In genomic region chr4:113635739-113636437, GRCh38 we compare ENCODE assay signal across 9 cellular contexts.
DNase-seq lines count a peak whose midpoint lies in the region; ATAC-seq and TF ChIP-seq lines count a peak whose summit lies in the region.
"Had no signal": no experiment of that assay in that cellular context is flagged by ENCODE, and none has a peak within 500 bp of the region (broad histone marks: within the 10 kb centered on the region; RNA-seq: fewer than 3 reads in every experiment).

No MANE protein-coding gene starts in this region.

- no peaks in the 10 kb centered on the region for H3K9me3 Mint-ChIP-seq in activated CD4-positive, alpha-beta T cell treated with anti-CD3 and anti-CD28 coated beads, Interleukin-2, amount 10 ng/mL, durations not matched to agents 7 days and 5 days

- no peaks in the 10 kb centered on the region for H3K36me3 ChIP-seq in fibroblast of lung (ENCODE audit: control insufficient read depth, insufficient read depth, low read length)

- no peaks in the 10 kb centered on the region for H3K27me3 Mint-ChIP-seq in activated CD4-positive, alpha-beta T cell treated with anti-CD3 and anti-CD28 coated beads, Interleukin-2, amount 10 ng/mL, durations not matched to agents 7 days and 5 days

- H3K36me3 Mint-ChIP-seq in activated CD4-positive, alpha-beta T cell treated with anti-CD3 and anti-CD28 coated beads, Interleukin-2, amount 10 ng/mL, durations not matched to agents 7 days and 5 days (ENCODE audit: low read depth), result peaks cover 23% of the 10 kb centered on the region

- H3K27ac Mint-ChIP-seq in activated CD4-positive, alpha-beta T cell treated with anti-CD3 and anti-CD28 coated beads, Interleukin-2, amount 10 ng/mL, durations not matched to agents 7 days and 5 days, result peak overlapping the region; percentile 71

- no peak overlapping the region for H2AFZ ChIP-seq in fibroblast of lung (ENCODE audit: low read length)

- no peak for DNase-seq in activated CD4-positive, alpha-beta T cell treated with anti-CD3 and anti-CD28 coated beads, Interleukin-2, amount 10 ng/mL, durations not matched to agents 7 days and 5 days
- DNase-seq in activated CD4-positive, alpha-beta T cell treated with anti-CD3 and anti-CD28 coated beads, Interleukin-2, amount 50 U/mL, for 1 hour, result no peak
- DNase-seq in NCI-H226 (peak; percentile 87), fibroblast of lung (ENCODE audit: low read depth in 2 of 2) (peak; percentile 64 to 92), stromal cell of bone marrow (ENCODE audit: low read depth) (peak; percentile 28), epidermal melanocyte (ENCODE audit: insufficient read length, low spot score) (no peak), cerebellum (ENCODE audit: low spot score) (no peak)
- DNase-seq: amygdala had no signal

- no peaks in the 10 kb centered on the region for H3K27me3 ChIP-seq in fibroblast of lung (ENCODE audit: control insufficient read depth, insufficient read depth, low read length)

- H3K4me1 ChIP-seq in fibroblast of lung (ENCODE audit: control insufficient read depth, extremely low read depth, insufficient read depth, low read length), result peaks cover 21% of the 10 kb centered on the region

- H4K20me1 ChIP-seq in fibroblast of lung (ENCODE audit: control insufficient read depth, extremely low read depth, insufficient read depth, low read length), result no peaks in the 10 kb centered on the region

- H3K4me3 ChIP-seq in fibroblast of lung (replicated peaks in 1 of 4; ENCODE audit: control extremely low read depth in 1 of 4, insufficient read depth in 1 of 4, low read depth in 3 of 4, low read length in 4 of 4), result no peak overlapping the region

- H3K4me2 ChIP-seq in fibroblast of lung (ENCODE audit: extremely low read depth, insufficient read depth, low read length), result peak overlapping the region; percentile 18

- peaks cover 49% of the 10 kb centered on the region for H3K79me2 ChIP-seq in fibroblast of lung (ENCODE audit: control insufficient read depth, insufficient read depth, low read length)

- no peak for TF ChIP-seq CTCF in fibroblast of lung (conservative IDR thresholded peaks at IDR 0.05 in 1 of 2, IDR thresholded peaks at IDR 0.05 in 1 of 2; ENCODE audit: low read depth in 1 of 2, low read length in 2 of 2)

- H3K9ac ChIP-seq in fibroblast of lung (ENCODE audit: insufficient read depth, low read length), result no peak overlapping the region

- no peaks in the 10 kb centered on the region for H3K9me3 ChIP-seq in fibroblast of lung (ENCODE audit: control insufficient read depth, insufficient read depth, low read depth, low read length)

- ATAC-seq in GM18867 (IDR thresholded peaks at IDR 0.05; ENCODE audit: unreplicated experiment), result no peak

- no peak overlapping the region for H3K4me3 Mint-ChIP-seq in activated CD4-positive, alpha-beta T cell treated with anti-CD3 and anti-CD28 coated beads, Interleukin-2, amount 10 ng/mL, durations not matched to agents 7 days and 5 days

- peaks cover 49% of the 10 kb centered on the region for H3K4me1 Mint-ChIP-seq in activated CD4-positive, alpha-beta T cell treated with anti-CD3 and anti-CD28 coated beads, Interleukin-2, amount 10 ng/mL, durations not matched to agents 7 days and 5 days

- peak overlapping the region; percentile 31 for H3K27ac ChIP-seq in fibroblast of lung (ENCODE audit: insufficient read depth, low read length)

- CTCF ChIA-PET in activated CD4-positive, alpha-beta T cell treated with anti-CD3 and anti-CD28 coated beads, Interleukin-2, amount 10 ng/mL, durations not matched to agents 7 days and 5 days (lab: Charles Lee), result interaction anchor here (1.4 kb wide), 2 partner anchors 10 to 12 kb away, joined by 3 to 6 read pairs; no protein-coding TSS in a partner anchor

- POLR2A ChIA-PET in activated CD4-positive, alpha-beta T cell treated with anti-CD3 and anti-CD28 coated beads, Interleukin-2, amount 10 ng/mL, durations not matched to agents 7 days and 5 days (lab: Charles Lee), result no interaction called here

Comparison
In these comparisons a context has a peak if more than half of its experiments do, and no peak if none do; other contexts are left out.
1. DNase-seq: peak in NCI-H226 (single experiment), fibroblast of lung (2 of 2) and stromal cell of bone marrow (single experiment); none in activated CD4-positive, alpha-beta T cell treated with anti-CD3 and anti-CD28 coated beads, Interleukin-2, amount 10 ng/mL, durations not matched to agents 7 days and 5 days (single experiment), activated CD4-positive, alpha-beta T cell treated with anti-CD3 and anti-CD28 coated beads, Interleukin-2, amount 50 U/mL, for 1 hour (single experiment), epidermal melanocyte (single experiment) and cerebellum (single experiment).